8 cellular contexts compared by ENCODE assay signal in the genomic region with DNA sequence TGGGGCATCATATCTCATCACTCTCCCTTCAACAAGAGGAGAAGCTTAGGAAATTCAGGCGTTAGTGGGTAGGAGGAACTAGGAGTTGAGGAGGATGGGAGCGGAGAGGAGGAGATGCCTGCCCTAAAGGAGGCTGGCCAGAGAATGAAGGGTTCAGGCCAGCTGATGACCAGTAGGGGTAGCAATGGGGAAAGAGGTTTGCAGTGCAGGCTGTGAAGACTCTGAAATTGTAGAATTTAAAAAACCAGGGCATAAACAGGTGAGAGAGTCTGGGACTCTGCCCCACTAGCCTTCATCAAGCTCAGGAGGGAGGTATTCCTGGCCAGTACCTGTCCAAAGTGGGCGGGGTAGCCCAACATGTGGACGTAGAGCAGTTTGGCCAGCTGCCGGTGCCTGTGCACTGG. TPM values are rescaled to one million over a fixed set of nuclear protein-coding genes. Genes with fewer than 3 reads are reported as not detected.
A peak's percentile ranks its signal among the peaks of the same experiment; 100 is the strongest.
DNase-seq lines count a peak whose midpoint lies in the region; ATAC-seq, FAIRE-seq and TF ChIP-seq lines count a peak whose summit lies in the region.

No MANE protein-coding gene starts in this region.

- H2BK120ac ChIP-seq in H1 (replicated peaks; ENCODE audit: low read depth, low read length): no peak overlapping the region

- CTCF ChIA-PET in H1 (lab: Charles Lee; ENCODE audit: partially characterized antibody): interaction anchor here (0.9 to 70.5 kb wide), 6 partner anchors 8 to 344 kb away, joined by 3 to 2092 read pairs (median 4); partner anchors contain the start of gene NGDN

- peak overlapping the region; percentile 66 for H3K18ac ChIP-seq in H1 (ENCODE audit: extremely low read depth, low read length)

- peaks cover 0 to 25% (median 1%) of the 10 kb centered on the region in 3 donors for H3K36me3 Mint-ChIP-seq in naive thymus-derived CD8-positive, alpha-beta T cell

- peaks cover 24 to 46% (median 44%) of the 10 kb centered on the region in 4 donors for H3K4me1 Mint-ChIP-seq in naive thymus-derived CD8-positive, alpha-beta T cell

- WGBS in H1 (ENCODE audit: extremely low coverage in 1 of 2, insufficient coverage in 1 of 2, insufficient read length in 1 of 2, insufficient replicate concordance in 2 of 2, low coverage in 1 of 2, low lambda C conversion rate in 2 of 2, missing lambda C conversion rate in 1 of 2), 2 experiments: 16% methylated on average over 5 of the region's 5 CpGs; no CpG with 5 or more reads in 1 of the 2 experiments

- H4K20me1 ChIP-seq in H1 (replicated peaks in 1 of 2; ENCODE audit: control insufficient read depth in 1 of 2, insufficient read depth in 2 of 2, low read length in 2 of 2): peaks cover 0 to 3% of the 10 kb centered on the region in 2 experiments

- peak overlapping the region; percentile 72; the same call in 1 of the 2 replicates for H2BK5ac ChIP-seq in H1 (ENCODE audit: low read depth, low read length)

- H3K4me2 ChIP-seq in H1 (ENCODE audit: insufficient read depth in 1 of 2, low read depth in 2 of 2, low read length in 2 of 2): peak overlapping the region; percentile 91 to 94

- H4K8ac ChIP-seq in H1 (ENCODE audit: extremely low read depth, insufficient read depth, low read length): 0 out of 2 replicates have a peak overlapping the region, but pooled peaks have one; percentile 51

- no peak overlapping the region for H2BK12ac ChIP-seq in H1 (ENCODE audit: low read depth, low read length)

- no peak for TF ChIP-seq RAD21 in H1 (IDR thresholded peaks at IDR 0.05 in 1 of 2, conservative IDR thresholded peaks at IDR 0.05 in 1 of 2; ENCODE audit: low read depth in 2 of 2, low read length in 2 of 2)

- no peak overlapping the region for H2AK5ac ChIP-seq in H1 (ENCODE audit: low read depth, low read length)

- no peaks in the 10 kb centered on the region for H3K9me3 ChIP-seq in H1 (ENCODE audit: insufficient read depth in 2 of 2, low read depth in 1 of 2, low read length in 1 of 2)

- H3K4ac ChIP-seq in H1 (replicated peaks; ENCODE audit: insufficient read length, low read depth, low read length): peak overlapping the region; percentile 32

- H3K79me2 ChIP-seq in H1 (ENCODE audit: control insufficient read depth in 1 of 2, insufficient read depth in 2 of 2, low read length in 2 of 2): no peaks in the 10 kb centered on the region

- peaks cover 0 to 3% (median 0%) of the 10 kb centered on the region in 5 donors for H3K27me3 Mint-ChIP-seq in naive thymus-derived CD8-positive, alpha-beta T cell

- peak overlapping the region; percentile 51 for H3K27ac ChIP-seq in H1 (ENCODE audit: low read depth, low read length)

- peak overlapping the region; percentile 59 for H3K56ac ChIP-seq in H1 (replicated peaks; ENCODE audit: insufficient read length, low read depth, low read length)

- no peak overlapping the region for H3K23ac ChIP-seq in H1 (ENCODE audit: insufficient read length)

- H3K4me3 ChIP-seq in NB4 (ENCODE audit: low read depth, low read length) (peak overlapping the region; percentile 78), H1 (ENCODE audit: extremely low read depth in 1 of 4, insufficient read depth in 2 of 4, low read depth in 3 of 4, low read length in 4 of 4) (peak overlapping the region; percentile 52 to 81 (median 67))

- H4K5ac ChIP-seq in H1 (ENCODE audit: insufficient read length, low read depth, low read length): peak overlapping the region; percentile 11

- no peak for TF ChIP-seq EP300 in H1 (IDR thresholded peaks at IDR 0.05; ENCODE audit: borderline replicate concordance in 1 of 2, low read depth in 2 of 2, low read length in 2 of 2)

- no peak overlapping the region for H3K14ac ChIP-seq in H1 (ENCODE audit: insufficient read length)

- H3K9me3 Mint-ChIP-seq in naive thymus-derived CD8-positive, alpha-beta T cell: peaks cover 0 to 1% (median 0%) of the 10 kb centered on the region in 9 donors

- peak overlapping the region; percentile 97 to 100 (median 100) for H3K4me3 Mint-ChIP-seq in naive thymus-derived CD8-positive, alpha-beta T cell

- POLR2A ChIA-PET in H1 (lab: Charles Lee; ENCODE audit: partially characterized antibody): interaction anchor here (0.7 to 52.7 kb wide), 10 partner anchors 9 to 629 kb away, joined by 3 to 1523 read pairs (median 6); partner anchors contain the start of genes NGDN, THTPA and ZFHX2
- POLR2A ChIA-PET in naive thymus-derived CD8-positive, alpha-beta T cell (lab: Charles Lee): interaction anchor here (0.7 to 3.7 kb wide), 6 partner anchors 10 to 98 kb away, joined by 3 to 30 read pairs (median 4); partner anchors contain the start of genes NGDN, THTPA and ZFHX2

- TF ChIP-seq CTCF in NB4 (IDR thresholded peaks at IDR 0.05; ENCODE audit: low read depth, low read length) (no peak), H1 (IDR thresholded peaks at IDR 0.05; ENCODE audit: control extremely low read depth in 1 of 3, insufficient read depth in 1 of 3, low read depth in 1 of 3, low read length in 3 of 3) (peak in 2 of 3 experiments; percentile 11 to 33; a peak in 2 of 4 replicates), GM20000 (IDR thresholded peaks at IDR 0.05; ENCODE audit: extremely low read depth, missing control alignments) (no peak)

- TF ChIP-seq POLR2A in NB4 (IDR thresholded peaks at IDR 0.05; ENCODE audit: extremely low read depth, insufficient read length) (no peak), H1 (IDR thresholded peaks at IDR 0.05; ENCODE audit: control extremely low read depth in 1 of 2, low read depth in 2 of 2, low read length in 2 of 2) (no peak)

- peaks cover 8 to 21% (median 11%) of the 10 kb centered on the region in 4 experiments for H3K4me1 ChIP-seq in H1 (replicated peaks in 1 of 4; ENCODE audit: control insufficient read depth in 3 of 4, insufficient read depth in 4 of 4, low read length in 3 of 4)

- H3K9ac ChIP-seq in H1 (replicated peaks in 1 of 4; ENCODE audit: extremely low read depth in 1 of 4, low read depth in 3 of 4, low read length in 3 of 4): peak overlapping the region in 3 of 4 experiments; percentile 63 to 69 (median 66); a peak in 6 of 7 replicates

- H3K23me2 ChIP-seq in H1 (ENCODE audit: low read depth, low read length): peaks cover 7% of the 10 kb centered on the region; the same call in 1 of the 2 replicates

- no peaks in the 10 kb centered on the region for H3K79me1 ChIP-seq in H1 (ENCODE audit: low read depth, low read length)

- peak; percentile 21 for ATAC-seq in Right ventricle myocardium inferior
- no peak for ATAC-seq in naive thymus-derived CD8-positive, alpha-beta T cell
- ATAC-seq in HG02610 (IDR thresholded peaks at IDR 0.05; ENCODE audit: unreplicated experiment): no peak

- H2BK15ac ChIP-seq in H1 (ENCODE audit: low read length): no peak overlapping the region

- H4K91ac ChIP-seq in H1 (replicated peaks; ENCODE audit: insufficient read length, low read length): no peak overlapping the region

- no peak for DNase-seq in Right ventricle myocardium inferior (ENCODE audit: missing footprints)
- DNase-seq in cardiac septum (ENCODE audit: low spot score): no peak
- DNase-seq in NB4 (ENCODE audit: low read depth): no peak
- no peak for DNase-seq in H1 (ENCODE audit: low read depth in 1 of 2, low spot score in 2 of 2)
- DNase-seq in naive thymus-derived CD8-positive, alpha-beta T cell: no peak
- no peak for DNase-seq in GM20000 (ENCODE audit: low spot score)
- no peak for DNase-seq in activated CD8-positive, alpha-beta memory T cell treated with anti-CD3 and anti-CD28 coated beads, Interleukin-2, amount 50 U/mL, for 4 hours

- peak overlapping the region; percentile 82 to 100 (median 98) for H3K27ac Mint-ChIP-seq in naive thymus-derived CD8-positive, alpha-beta T cell

- H2BK20ac ChIP-seq in H1 (ENCODE audit: low read length): no peak overlapping the region

- H2AFZ ChIP-seq in H1 (ENCODE audit: low read length): no peak overlapping the region

- no peak for FAIRE-seq in H1 (lab: Jason Lieb, UNC)

- H3K27me3 ChIP-seq in H1 (replicated peaks in 1 of 4; ENCODE audit: control insufficient read depth in 3 of 4, extremely low read depth in 1 of 4, insufficient read depth in 3 of 4, low read length in 3 of 4): no peaks in the 10 kb centered on the region

- peaks cover 5 to 10% (median 9%) of the 10 kb centered on the region in 4 experiments; a peak in 7 of 8 replicates for H3K36me3 ChIP-seq in H1 (ENCODE audit: control insufficient read depth in 2 of 4, insufficient read depth in 4 of 4, low read length in 3 of 4)

- intact Hi-C loops in Right ventricle myocardium inferior (cut with DNase I) (loop anchor here (10.0 kb wide), 1 partner anchor 302 kb away; no protein-coding TSS in a partner anchor), cardiac septum (cut with DNase I) (no loop called here)

RNA-seq across cellular contexts. Expression of gene AP1G2, which starts 0.8 kb away (rescaled TPM):
- 15.5 TPM for total RNA-seq in Right ventricle myocardium inferior
- total RNA-seq in cardiac septum: 12.8 TPM
- total RNA-seq in H1 (2021; fragmentation: NEBNext Ultra II Directional; extraction: Animal tissue kit (Norgen Biotek cat#: 25700)): 70.1 and 70.9 TPM in 2 replicates
- 134 and 162 TPM in 2 replicates for polyA plus RNA-seq in H1 (2011; rRNA removed)
- polyA plus RNA-seq in H1 (2011; cell fraction: cytosol; rRNA removed): 149 TPM
- polyA plus RNA-seq in H1 (2011; cell fraction: nucleus; rRNA removed): 1,259 TPM
- 88.4 to 117 TPM (median 102 TPM) in 4 replicates for polyA plus RNA-seq in H1 (2012, experiment 1 of 2)
- 65.4 TPM for polyA plus RNA-seq in H1 (2012, experiment 2 of 2)
- polyA plus RNA-seq in H1 (2013, experiment 1 of 2): 65.1 TPM
- 60.0 TPM for polyA plus RNA-seq in H1 (2013, experiment 2 of 2)
- 116 and 124 TPM in 2 replicates for polyA minus RNA-seq in H1 (2011; rRNA and poly(A)+ RNA removed)
- 57.8 TPM for polyA minus RNA-seq in H1 (2011; cell fraction: cytosol; rRNA and poly(A)+ RNA removed)
- 206 TPM for polyA minus RNA-seq in H1 (2011; cell fraction: nucleus; rRNA and poly(A)+ RNA removed)
- 100 to 1,000 TPM; 483 to 529 TPM for total RNA-seq in naive thymus-derived CD8-positive, alpha-beta T cell
- polyA plus RNA-seq in naive thymus-derived CD8-positive, alpha-beta T cell: 10 to 100 TPM; 67.8 to 91.4 (median 68.4) TPM

RNA-seq across cellular contexts. Expression of gene THTPA, which starts 10.7 kb away (rescaled TPM):
- total RNA-seq in Right ventricle myocardium inferior (16.0 TPM), cardiac septum (17.5 TPM)
- total RNA-seq in H1 (2021; fragmentation: NEBNext Ultra II Directional; extraction: Animal tissue kit (Norgen Biotek cat#: 25700)): 14.8 and 16.6 TPM in 2 replicates
- polyA plus RNA-seq in H1 (2011; rRNA removed): 19.0 and 23.4 TPM in 2 replicates
- polyA plus RNA-seq in H1 (2011; cell fraction: cytosol; rRNA removed): 16.2 TPM
- polyA plus RNA-seq in H1 (2011; cell fraction: nucleus; rRNA removed): 16.0 TPM
- polyA plus RNA-seq in H1 (2012, experiment 1 of 2): 14.7 to 21.8 TPM (median 19.2 TPM) in 4 replicates
- polyA plus RNA-seq in H1 (2012, experiment 2 of 2): 25.1 TPM
- polyA plus RNA-seq in H1 (2013, experiment 1 of 2): 7.0 TPM
- 8.4 TPM for polyA plus RNA-seq in H1 (2013, experiment 2 of 2)
- polyA minus RNA-seq in H1 (2011; rRNA and poly(A)+ RNA removed): 16.4 and 30.4 TPM in 2 replicates
- polyA minus RNA-seq in H1 (2011; cell fraction: cytosol; rRNA and poly(A)+ RNA removed): 6.2 TPM
- 14.0 TPM for polyA minus RNA-seq in H1 (2011; cell fraction: nucleus; rRNA and poly(A)+ RNA removed)
- total RNA-seq in naive thymus-derived CD8-positive, alpha-beta T cell: 10 to 100 TPM; 28.5 to 29.4 TPM
- 10 to 100 TPM; 14.9 to 15.6 (median 14.9) TPM for polyA plus RNA-seq in naive thymus-derived CD8-positive, alpha-beta T cell

RNA-seq across cellular contexts. Expression of gene JPH4, which starts 11.8 kb away (rescaled TPM):
- total RNA-seq in Right ventricle myocardium inferior (0.24 TPM), cardiac septum (0.19 TPM)
- total RNA-seq in H1 (2021; fragmentation: NEBNext Ultra II Directional; extraction: Animal tissue kit (Norgen Biotek cat#: 25700)): 46.4 and 46.7 TPM in 2 replicates
- 23.9 and 35.0 TPM in 2 replicates for polyA plus RNA-seq in H1 (2011; rRNA removed)
- 31.2 TPM for polyA plus RNA-seq in H1 (2011; cell fraction: cytosol; rRNA removed)
- polyA plus RNA-seq in H1 (2011; cell fraction: nucleus; rRNA removed): 48.6 TPM
- 20.3 to 33.0 TPM (median 27.2 TPM) in 4 replicates for polyA plus RNA-seq in H1 (2012, experiment 1 of 2)
- polyA plus RNA-seq in H1 (2012, experiment 2 of 2): 23.3 TPM
- 23.9 TPM for polyA plus RNA-seq in H1 (2013, experiment 1 of 2)
- 23.3 TPM for polyA plus RNA-seq in H1 (2013, experiment 2 of 2)
- 11.2 and 13.2 TPM in 2 replicates for polyA minus RNA-seq in H1 (2011; rRNA and poly(A)+ RNA removed)
- polyA minus RNA-seq in H1 (2011; cell fraction: cytosol; rRNA and poly(A)+ RNA removed): 19.1 TPM
- polyA minus RNA-seq in H1 (2011; cell fraction: nucleus; rRNA and poly(A)+ RNA removed): 24.3 TPM
- not detected for total RNA-seq in naive thymus-derived CD8-positive, alpha-beta T cell
- polyA plus RNA-seq in naive thymus-derived CD8-positive, alpha-beta T cell: under 1 TPM in 2 of 3 donors, not detected in 1; 0.07 to 0.29 TPM

RNA-seq across cellular contexts. Expression of gene ZFHX2, which starts 15.2 kb away (rescaled TPM):
- total RNA-seq in Right ventricle myocardium inferior (0.60 TPM), cardiac septum (1.3 TPM)
- total RNA-seq in H1 (2021; fragmentation: NEBNext Ultra II Directional; extraction: Animal tissue kit (Norgen Biotek cat#: 25700)): 27.0 and 28.6 TPM in 2 replicates
- 2.7 and 3.7 TPM in 2 replicates for polyA plus RNA-seq in H1 (2011; rRNA removed)
- polyA plus RNA-seq in H1 (2011; cell fraction: cytosol; rRNA removed): 1.7 TPM
- polyA plus RNA-seq in H1 (2011; cell fraction: nucleus; rRNA removed): 7.3 TPM
- polyA plus RNA-seq in H1 (2012, experiment 1 of 2): 14.7 to 22.4 TPM (median 19.8 TPM) in 4 replicates
- polyA plus RNA-seq in H1 (2012, experiment 2 of 2): 7.9 TPM
- 13.2 TPM for polyA plus RNA-seq in H1 (2013, experiment 1 of 2)
- 12.1 TPM for polyA plus RNA-seq in H1 (2013, experiment 2 of 2)
- 6.0 and 8.5 TPM in 2 replicates for polyA minus RNA-seq in H1 (2011; rRNA and poly(A)+ RNA removed)
- 15.5 TPM for polyA minus RNA-seq in H1 (2011; cell fraction: cytosol; rRNA and poly(A)+ RNA removed)
- polyA minus RNA-seq in H1 (2011; cell fraction: nucleus; rRNA and poly(A)+ RNA removed): 13.7 TPM
- 1 to 10 TPM in 1 of 2 experiments, under 1 TPM in 1; 0.62 to 1.0 TPM for total RNA-seq in naive thymus-derived CD8-positive, alpha-beta T cell
- polyA plus RNA-seq in naive thymus-derived CD8-positive, alpha-beta T cell: under 1 TPM; 0.02 to 0.23 (median 0.03) TPM

Comparison
In these comparisons a context has a peak if more than half of its experiments do, and no peak if none do; other contexts are left out.
1. CTCF ChIP-seq: peak in H1 (2 of 3); none in NB4 (single experiment) and GM20000 (single experiment).
2. RNA of gene JPH4, which starts 11.8 kb away (total RNA-seq): 46.4 to 46.7 TPM in H1; 0.24 TPM in Right ventricle myocardium inferior (single experiment), 0.19 TPM in cardiac septum (single experiment) and not detected in naive thymus-derived CD8-positive, alpha-beta T cell; every median in the first group is over 10 times any median in the second.